ENCODE assay signal across 7 cellular contexts in genomic region chr7:36730046-36730445, GRCh38. TPM values are rescaled to one million over a fixed set of nuclear protein-coding genes. Genes with fewer than 3 reads are reported as not detected.
"Had no signal": no experiment of that assay in that cellular context is flagged by ENCODE, and none has a peak within 500 bp of the region (broad histone marks: within the 10 kb centered on the region; RNA-seq: fewer than 3 reads in every experiment).

No MANE protein-coding gene starts in this region.

- H3K27ac Mint-ChIP-seq: HFFc6 had no signal

- DNase-seq: GM23248, GOT3, H7, HFFc6, IMR-90, KBM-7 had no signal

- ATAC-seq: HCT116 had no signal

- H3K4me3 Mint-ChIP-seq: HFFc6 had no signal

RNA-seq across cellular contexts. Expression of gene AOAH, which starts 5.8 kb away (rescaled TPM):
- total RNA-seq: GM23248, HFFc6, IMR-90 had no signal
- polyA plus RNA-seq: GM23248, IMR-90 had no signal
